Comparison of ENCODE assay signal across 1 cellular context in the genomic region with DNA sequence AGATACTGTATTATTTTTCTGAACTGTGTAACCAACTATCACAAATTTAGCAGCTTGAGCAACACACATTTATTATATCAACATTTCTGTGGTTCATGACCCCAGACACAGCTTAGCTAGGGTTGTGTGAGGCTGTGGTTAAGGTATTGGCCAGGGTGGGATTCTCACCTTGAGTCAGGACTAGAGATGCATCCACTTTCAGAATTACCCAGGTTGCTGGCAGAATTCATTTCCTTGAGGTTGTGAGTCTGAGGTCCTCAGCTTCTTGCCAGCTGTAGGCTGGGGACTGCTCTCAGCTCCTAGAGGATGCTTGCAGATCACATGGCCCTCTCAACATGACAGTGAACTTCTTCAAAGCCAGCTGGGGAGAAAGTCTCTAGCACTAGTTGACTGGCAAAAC.
TF ChIP-seq lines count a peak whose summit lies in the region.

No MANE protein-coding gene starts in this region.

TF ChIP-seq in GM12878, 131 proteins besides CTCF, POLR2A, EP300 and RAD21 (continued from another document and continues in another):
- TF ChIP-seq ASH2L (IDR thresholded peaks at IDR 0.05; ENCODE audit: borderline replicate concordance, low read depth) = no peak
- TF ChIP-seq NR2C2 (IDR thresholded peaks at IDR 0.05; ENCODE audit: borderline replicate concordance, control insufficient read depth, insufficient read length, low read depth) = no peak
- no peak for TF ChIP-seq STAT3 (IDR thresholded peaks at IDR 0.05; ENCODE audit: low read depth, low read length)
- TF ChIP-seq ZZZ3 (IDR thresholded peaks at IDR 0.05; ENCODE audit: control insufficient read depth, insufficient read length, low read depth) = no peak
- no peak for TF ChIP-seq TCF3 (IDR thresholded peaks at IDR 0.05; ENCODE audit: borderline replicate concordance, insufficient read depth, low read depth, low read length)
- TF ChIP-seq ZNF622 (IDR thresholded peaks at IDR 0.05) = no peak
- TF ChIP-seq RFX5 (IDR thresholded peaks at IDR 0.05; ENCODE audit: low read depth, low read length) = no peak
- TF ChIP-seq, protein P1, sequence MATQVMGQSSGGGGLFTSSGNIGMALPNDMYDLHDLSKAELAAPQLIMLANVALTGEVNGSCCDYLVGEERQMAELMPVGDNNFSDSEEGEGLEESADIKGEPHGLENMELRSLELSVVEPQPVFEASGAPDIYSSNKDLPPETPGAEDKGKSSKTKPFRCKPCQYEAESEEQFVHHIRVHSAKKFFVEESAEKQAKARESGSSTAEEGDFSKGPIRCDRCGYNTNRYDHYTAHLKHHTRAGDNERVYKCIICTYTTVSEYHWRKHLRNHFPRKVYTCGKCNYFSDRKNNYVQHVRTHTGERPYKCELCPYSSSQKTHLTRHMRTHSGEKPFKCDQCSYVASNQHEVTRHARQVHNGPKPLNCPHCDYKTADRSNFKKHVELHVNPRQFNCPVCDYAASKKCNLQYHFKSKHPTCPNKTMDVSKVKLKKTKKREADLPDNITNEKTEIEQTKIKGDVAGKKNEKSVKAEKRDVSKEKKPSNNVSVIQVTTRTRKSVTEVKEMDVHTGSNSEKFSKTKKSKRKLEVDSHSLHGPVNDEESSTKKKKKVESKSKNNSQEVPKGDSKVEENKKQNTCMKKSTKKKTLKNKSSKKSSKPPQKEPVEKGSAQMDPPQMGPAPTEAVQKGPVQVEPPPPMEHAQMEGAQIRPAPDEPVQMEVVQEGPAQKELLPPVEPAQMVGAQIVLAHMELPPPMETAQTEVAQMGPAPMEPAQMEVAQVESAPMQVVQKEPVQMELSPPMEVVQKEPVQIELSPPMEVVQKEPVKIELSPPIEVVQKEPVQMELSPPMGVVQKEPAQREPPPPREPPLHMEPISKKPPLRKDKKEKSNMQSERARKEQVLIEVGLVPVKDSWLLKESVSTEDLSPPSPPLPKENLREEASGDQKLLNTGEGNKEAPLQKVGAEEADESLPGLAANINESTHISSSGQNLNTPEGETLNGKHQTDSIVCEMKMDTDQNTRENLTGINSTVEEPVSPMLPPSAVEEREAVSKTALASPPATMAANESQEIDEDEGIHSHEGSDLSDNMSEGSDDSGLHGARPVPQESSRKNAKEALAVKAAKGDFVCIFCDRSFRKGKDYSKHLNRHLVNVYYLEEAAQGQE (IDR thresholded peaks at IDR 0.05; ENCODE audit: low read depth, low read length) = no peak
- no peak for TF ChIP-seq RB1 (IDR thresholded peaks at IDR 0.05; ENCODE audit: borderline replicate concordance)
- no peak for TF ChIP-seq MEF2B (IDR thresholded peaks at IDR 0.05; ENCODE audit: partially characterized antibody, poor library complexity, severe bottlenecking)
- TF ChIP-seq RAD51 (IDR thresholded peaks at IDR 0.05) = no peak
- TF ChIP-seq BMI1 (IDR thresholded peaks at IDR 0.05; ENCODE audit: borderline replicate concordance) = no peak
- TF ChIP-seq, protein P2, sequence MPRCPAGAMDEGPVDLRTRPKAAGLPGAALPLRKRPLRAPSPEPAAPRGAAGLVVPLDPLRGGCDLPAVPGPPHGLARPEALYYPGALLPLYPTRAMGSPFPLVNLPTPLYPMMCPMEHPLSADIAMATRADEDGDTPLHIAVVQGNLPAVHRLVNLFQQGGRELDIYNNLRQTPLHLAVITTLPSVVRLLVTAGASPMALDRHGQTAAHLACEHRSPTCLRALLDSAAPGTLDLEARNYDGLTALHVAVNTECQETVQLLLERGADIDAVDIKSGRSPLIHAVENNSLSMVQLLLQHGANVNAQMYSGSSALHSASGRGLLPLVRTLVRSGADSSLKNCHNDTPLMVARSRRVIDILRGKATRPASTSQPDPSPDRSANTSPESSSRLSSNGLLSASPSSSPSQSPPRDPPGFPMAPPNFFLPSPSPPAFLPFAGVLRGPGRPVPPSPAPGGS (IDR thresholded peaks at IDR 0.05; ENCODE audit: borderline replicate concordance, insufficient read depth, low read depth, low read length, poor library complexity, severe bottlenecking) = no peak
- TF ChIP-seq, protein P3, sequence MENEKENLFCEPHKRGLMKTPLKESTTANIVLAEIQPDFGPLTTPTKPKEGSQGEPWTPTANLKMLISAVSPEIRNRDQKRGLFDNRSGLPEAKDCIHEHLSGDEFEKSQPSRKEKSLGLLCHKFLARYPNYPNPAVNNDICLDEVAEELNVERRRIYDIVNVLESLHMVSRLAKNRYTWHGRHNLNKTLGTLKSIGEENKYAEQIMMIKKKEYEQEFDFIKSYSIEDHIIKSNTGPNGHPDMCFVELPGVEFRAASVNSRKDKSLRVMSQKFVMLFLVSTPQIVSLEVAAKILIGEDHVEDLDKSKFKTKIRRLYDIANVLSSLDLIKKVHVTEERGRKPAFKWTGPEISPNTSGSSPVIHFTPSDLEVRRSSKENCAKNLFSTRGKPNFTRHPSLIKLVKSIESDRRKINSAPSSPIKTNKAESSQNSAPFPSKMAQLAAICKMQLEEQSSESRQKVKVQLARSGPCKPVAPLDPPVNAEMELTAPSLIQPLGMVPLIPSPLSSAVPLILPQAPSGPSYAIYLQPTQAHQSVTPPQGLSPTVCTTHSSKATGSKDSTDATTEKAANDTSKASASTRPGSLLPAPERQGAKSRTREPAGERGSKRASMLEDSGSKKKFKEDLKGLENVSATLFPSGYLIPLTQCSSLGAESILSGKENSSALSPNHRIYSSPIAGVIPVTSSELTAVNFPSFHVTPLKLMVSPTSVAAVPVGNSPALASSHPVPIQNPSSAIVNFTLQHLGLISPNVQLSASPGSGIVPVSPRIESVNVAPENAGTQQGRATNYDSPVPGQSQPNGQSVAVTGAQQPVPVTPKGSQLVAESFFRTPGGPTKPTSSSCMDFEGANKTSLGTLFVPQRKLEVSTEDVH (IDR thresholded peaks at IDR 0.05; ENCODE audit: low read depth, partially characterized antibody) = no peak
- TF ChIP-seq MEF2A (IDR thresholded peaks at IDR 0.05; ENCODE audit: insufficient read depth, low read depth, low read length) = no peak
- TF ChIP-seq POLR2AphosphoS5 (IDR thresholded peaks at IDR 0.05; ENCODE audit: low read length) = no peak
- TF ChIP-seq, protein P4, sequence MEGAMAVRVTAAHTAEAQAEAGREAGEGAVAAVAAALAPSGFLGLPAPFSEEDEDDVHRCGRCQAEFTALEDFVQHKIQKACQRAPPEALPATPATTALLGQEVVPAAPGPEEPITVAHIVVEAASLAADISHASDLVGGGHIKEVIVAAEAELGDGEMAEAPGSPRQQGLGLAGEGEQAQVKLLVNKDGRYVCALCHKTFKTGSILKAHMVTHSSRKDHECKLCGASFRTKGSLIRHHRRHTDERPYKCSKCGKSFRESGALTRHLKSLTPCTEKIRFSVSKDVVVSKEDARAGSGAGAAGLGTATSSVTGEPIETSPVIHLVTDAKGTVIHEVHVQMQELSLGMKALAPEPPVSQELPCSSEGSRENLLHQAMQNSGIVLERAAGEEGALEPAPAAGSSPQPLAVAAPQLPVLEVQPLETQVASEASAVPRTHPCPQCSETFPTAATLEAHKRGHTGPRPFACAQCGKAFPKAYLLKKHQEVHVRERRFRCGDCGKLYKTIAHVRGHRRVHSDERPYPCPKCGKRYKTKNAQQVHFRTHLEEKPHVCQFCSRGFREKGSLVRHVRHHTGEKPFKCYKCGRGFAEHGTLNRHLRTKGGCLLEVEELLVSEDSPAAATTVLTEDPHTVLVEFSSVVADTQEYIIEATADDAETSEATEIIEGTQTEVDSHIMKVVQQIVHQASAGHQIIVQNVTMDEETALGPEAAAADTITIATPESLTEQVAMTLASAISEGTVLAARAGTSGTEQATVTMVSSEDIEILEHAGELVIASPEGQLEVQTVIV (IDR thresholded peaks at IDR 0.05; ENCODE audit: borderline replicate concordance, partially characterized antibody) = no peak
- no peak for TF ChIP-seq STAT1 (conservative IDR thresholded peaks at IDR 0.05)
- TF ChIP-seq NRF1 (conservative IDR thresholded peaks at IDR 0.05; ENCODE audit: low read depth, low read length) = no peak
- no peak for TF ChIP-seq SUPT20H (IDR thresholded peaks at IDR 0.05; ENCODE audit: borderline replicate concordance, control insufficient read depth, low read depth, low read length)
- no peak for TF ChIP-seq SREBF2 (IDR thresholded peaks at IDR 0.05; ENCODE audit: low read length)
- no peak for TF ChIP-seq SP1 (IDR thresholded peaks at IDR 0.05; ENCODE audit: low read depth, low read length)
- peak; percentile 76 for TF ChIP-seq EED (IDR thresholded peaks at IDR 0.05; ENCODE audit: low read depth)
- no peak for TF ChIP-seq RCOR1 (conservative IDR thresholded peaks at IDR 0.05; ENCODE audit: low read depth, low read length)
- TF ChIP-seq IRF4 (IDR thresholded peaks at IDR 0.05; ENCODE audit: low read depth, low read length) = peak; percentile 76; the same call in 1 of the 2 replicates
- TF ChIP-seq, protein P5, sequence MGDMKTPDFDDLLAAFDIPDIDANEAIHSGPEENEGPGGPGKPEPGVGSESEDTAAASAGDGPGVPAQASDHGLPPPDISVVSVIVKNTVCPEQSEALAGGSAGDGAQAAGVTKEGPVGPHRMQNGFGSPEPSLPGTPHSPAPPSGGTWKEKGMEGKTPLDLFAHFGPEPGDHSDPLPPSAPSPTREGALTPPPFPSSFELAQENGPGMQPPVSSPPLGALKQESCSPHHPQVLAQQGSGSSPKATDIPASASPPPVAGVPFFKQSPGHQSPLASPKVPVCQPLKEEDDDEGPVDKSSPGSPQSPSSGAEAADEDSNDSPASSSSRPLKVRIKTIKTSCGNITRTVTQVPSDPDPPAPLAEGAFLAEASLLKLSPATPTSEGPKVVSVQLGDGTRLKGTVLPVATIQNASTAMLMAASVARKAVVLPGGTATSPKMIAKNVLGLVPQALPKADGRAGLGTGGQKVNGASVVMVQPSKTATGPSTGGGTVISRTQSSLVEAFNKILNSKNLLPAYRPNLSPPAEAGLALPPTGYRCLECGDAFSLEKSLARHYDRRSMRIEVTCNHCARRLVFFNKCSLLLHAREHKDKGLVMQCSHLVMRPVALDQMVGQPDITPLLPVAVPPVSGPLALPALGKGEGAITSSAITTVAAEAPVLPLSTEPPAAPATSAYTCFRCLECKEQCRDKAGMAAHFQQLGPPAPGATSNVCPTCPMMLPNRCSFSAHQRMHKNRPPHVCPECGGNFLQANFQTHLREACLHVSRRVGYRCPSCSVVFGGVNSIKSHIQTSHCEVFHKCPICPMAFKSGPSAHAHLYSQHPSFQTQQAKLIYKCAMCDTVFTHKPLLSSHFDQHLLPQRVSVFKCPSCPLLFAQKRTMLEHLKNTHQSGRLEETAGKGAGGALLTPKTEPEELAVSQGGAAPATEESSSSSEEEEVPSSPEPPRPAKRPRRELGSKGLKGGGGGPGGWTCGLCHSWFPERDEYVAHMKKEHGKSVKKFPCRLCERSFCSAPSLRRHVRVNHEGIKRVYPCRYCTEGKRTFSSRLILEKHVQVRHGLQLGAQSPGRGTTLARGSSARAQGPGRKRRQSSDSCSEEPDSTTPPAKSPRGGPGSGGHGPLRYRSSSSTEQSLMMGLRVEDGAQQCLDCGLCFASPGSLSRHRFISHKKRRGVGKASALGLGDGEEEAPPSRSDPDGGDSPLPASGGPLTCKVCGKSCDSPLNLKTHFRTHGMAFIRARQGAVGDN (IDR thresholded peaks at IDR 0.05) = no peak
- TF ChIP-seq, protein P6, sequence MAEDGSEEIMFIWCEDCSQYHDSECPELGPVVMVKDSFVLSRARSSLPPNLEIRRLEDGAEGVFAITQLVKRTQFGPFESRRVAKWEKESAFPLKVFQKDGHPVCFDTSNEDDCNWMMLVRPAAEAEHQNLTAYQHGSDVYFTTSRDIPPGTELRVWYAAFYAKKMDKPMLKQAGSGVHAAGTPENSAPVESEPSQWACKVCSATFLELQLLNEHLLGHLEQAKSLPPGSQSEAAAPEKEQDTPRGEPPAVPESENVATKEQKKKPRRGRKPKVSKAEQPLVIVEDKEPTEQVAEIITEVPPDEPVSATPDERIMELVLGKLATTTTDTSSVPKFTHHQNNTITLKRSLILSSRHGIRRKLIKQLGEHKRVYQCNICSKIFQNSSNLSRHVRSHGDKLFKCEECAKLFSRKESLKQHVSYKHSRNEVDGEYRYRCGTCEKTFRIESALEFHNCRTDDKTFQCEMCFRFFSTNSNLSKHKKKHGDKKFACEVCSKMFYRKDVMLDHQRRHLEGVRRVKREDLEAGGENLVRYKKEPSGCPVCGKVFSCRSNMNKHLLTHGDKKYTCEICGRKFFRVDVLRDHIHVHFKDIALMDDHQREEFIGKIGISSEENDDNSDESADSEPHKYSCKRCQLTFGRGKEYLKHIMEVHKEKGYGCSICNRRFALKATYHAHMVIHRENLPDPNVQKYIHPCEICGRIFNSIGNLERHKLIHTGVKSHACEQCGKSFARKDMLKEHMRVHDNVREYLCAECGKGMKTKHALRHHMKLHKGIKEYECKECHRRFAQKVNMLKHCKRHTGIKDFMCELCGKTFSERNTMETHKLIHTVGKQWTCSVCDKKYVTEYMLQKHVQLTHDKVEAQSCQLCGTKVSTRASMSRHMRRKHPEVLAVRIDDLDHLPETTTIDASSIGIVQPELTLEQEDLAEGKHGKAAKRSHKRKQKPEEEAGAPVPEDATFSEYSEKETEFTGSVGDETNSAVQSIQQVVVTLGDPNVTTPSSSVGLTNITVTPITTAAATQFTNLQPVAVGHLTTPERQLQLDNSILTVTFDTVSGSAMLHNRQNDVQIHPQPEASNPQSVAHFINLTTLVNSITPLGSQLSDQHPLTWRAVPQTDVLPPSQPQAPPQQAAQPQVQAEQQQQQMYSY (CRISPR knock-in tag; IDR thresholded peaks at IDR 0.05) = no peak
- TF ChIP-seq KLF5 (IDR thresholded peaks at IDR 0.05; ENCODE audit: partially characterized antibody) = no peak
- no peak for TF ChIP-seq FOXK2 (IDR thresholded peaks at IDR 0.05)
- TF ChIP-seq MYB (IDR thresholded peaks at IDR 0.05; ENCODE audit: borderline replicate concordance, low read depth, low read length) = no peak
- TF ChIP-seq, protein P7, sequence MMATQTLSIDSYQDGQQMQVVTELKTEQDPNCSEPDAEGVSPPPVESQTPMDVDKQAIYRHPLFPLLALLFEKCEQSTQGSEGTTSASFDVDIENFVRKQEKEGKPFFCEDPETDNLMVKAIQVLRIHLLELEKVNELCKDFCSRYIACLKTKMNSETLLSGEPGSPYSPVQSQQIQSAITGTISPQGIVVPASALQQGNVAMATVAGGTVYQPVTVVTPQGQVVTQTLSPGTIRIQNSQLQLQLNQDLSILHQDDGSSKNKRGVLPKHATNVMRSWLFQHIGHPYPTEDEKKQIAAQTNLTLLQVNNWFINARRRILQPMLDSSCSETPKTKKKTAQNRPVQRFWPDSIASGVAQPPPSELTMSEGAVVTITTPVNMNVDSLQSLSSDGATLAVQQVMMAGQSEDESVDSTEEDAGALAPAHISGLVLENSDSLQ (IDR thresholded peaks at IDR 0.05) = no peak
- no peak for TF ChIP-seq LARP7 (IDR thresholded peaks at IDR 0.05)
- TF ChIP-seq TBL1XR1 (IDR thresholded peaks at IDR 0.05; ENCODE audit: low read depth, low read length) = no peak
- no peak for TF ChIP-seq NFYA (IDR thresholded peaks at IDR 0.05; ENCODE audit: borderline replicate concordance, low read depth, low read length)
- no peak for TF ChIP-seq MXI1 (IDR thresholded peaks at IDR 0.05; ENCODE audit: low read depth, low read length)
- peak; percentile 23; the same call in 1 of the 2 replicates for TF ChIP-seq MTA2 (IDR thresholded peaks at IDR 0.05; ENCODE audit: low read depth)
- TF ChIP-seq, protein P8, sequence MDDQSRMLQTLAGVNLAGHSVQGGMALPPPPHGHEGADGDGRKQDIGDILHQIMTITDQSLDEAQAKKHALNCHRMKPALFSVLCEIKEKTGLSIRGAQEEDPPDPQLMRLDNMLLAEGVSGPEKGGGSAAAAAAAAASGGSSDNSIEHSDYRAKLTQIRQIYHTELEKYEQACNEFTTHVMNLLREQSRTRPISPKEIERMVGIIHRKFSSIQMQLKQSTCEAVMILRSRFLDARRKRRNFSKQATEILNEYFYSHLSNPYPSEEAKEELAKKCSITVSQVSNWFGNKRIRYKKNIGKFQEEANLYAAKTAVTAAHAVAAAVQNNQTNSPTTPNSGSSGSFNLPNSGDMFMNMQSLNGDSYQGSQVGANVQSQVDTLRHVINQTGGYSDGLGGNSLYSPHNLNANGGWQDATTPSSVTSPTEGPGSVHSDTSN (IDR thresholded peaks at IDR 0.05; ENCODE audit: insufficient replicate concordance, low read depth, low read length) = no peak
- TF ChIP-seq ZNF384 (IDR thresholded peaks at IDR 0.05; ENCODE audit: borderline replicate concordance, low read depth, low read length) = no peak
- no peak for TF ChIP-seq JUND (IDR thresholded peaks at IDR 0.05; ENCODE audit: low read depth, low read length)
- peak; percentile 36; the same call in 1 of the 2 replicates for TF ChIP-seq DPF2 (IDR thresholded peaks at IDR 0.05)
